15 cellular contexts compared by ENCODE assay signal in genomic region chr3:26625187-26625586, GRCh38. TPM values are rescaled to one million over a fixed set of nuclear protein-coding genes. Genes with fewer than 3 reads are reported as not detected.
"Had no signal": no experiment of that assay in that cellular context is flagged by ENCODE, and none has a peak within 500 bp of the region (broad histone marks: within the 10 kb centered on the region; RNA-seq: fewer than 3 reads in every experiment).

No MANE protein-coding gene starts in this region.

- H3K9me3 Mint-ChIP-seq: activated naive CD8-positive, alpha-beta T cell treated with anti-CD3 and anti-CD28 coated beads, Interleukin-2, amount 50 U/mL, for 24 hours; T-cell had no signal

- H3K27ac Mint-ChIP-seq: activated CD8-positive, alpha-beta T cell treated with anti-CD3 and anti-CD28 coated beads, Interleukin-2, amount 10 ng/mL, durations not matched to agents 7 days and 5 days; activated naive CD8-positive, alpha-beta T cell treated with anti-CD3 and anti-CD28 coated beads, Interleukin-2, amount 50 U/mL, for 24 hours; stimulated activated memory B cell treated with anti-CD40 and anti-IgM and Interleukin-4, amounts not matched to agents 10 μg/mL and 1 μg/mL and 100 μg/mL, for 72 hours; T-cell had no signal

- H3K4me1 Mint-ChIP-seq: activated naive CD8-positive, alpha-beta T cell treated with anti-CD3 and anti-CD28 coated beads, Interleukin-2, amount 50 U/mL, for 24 hours; stimulated activated memory B cell treated with anti-CD40 and anti-IgM and Interleukin-4, amounts not matched to agents 10 μg/mL and 1 μg/mL and 100 μg/mL, for 72 hours; T-cell had no signal

- H3K27ac ChIP-seq: prostate gland, tibial nerve, VCaP had no signal

- DNase-seq: activated CD4-positive, alpha-beta T cell treated with anti-CD3 and anti-CD28 coated beads for 4 hours; activated CD8-positive, alpha-beta memory T cell treated with anti-CD3 and anti-CD28 coated beads, Interleukin-2, amount 50 U/mL, for 48 hours; activated CD8-positive, alpha-beta T cell treated with anti-CD3 and anti-CD28 coated beads, Interleukin-2, amount 10 ng/mL, durations not matched to agents 7 days and 5 days; activated naive CD4-positive, alpha-beta T cell; activated naive CD8-positive, alpha-beta T cell treated with anti-CD3 and anti-CD28 coated beads, Interleukin-2, amount 50 U/mL, for 24 hours; cortex of kidney; erythroblast; T-cell; T1000 had no signal

- H3K4me1 ChIP-seq: prostate gland had no signal

- H3K9me3 ChIP-seq: prostate gland, tibial nerve had no signal

- ATAC-seq: activated CD8-positive, alpha-beta T cell treated with anti-CD3 and anti-CD28 coated beads, Interleukin-2, amount 10 ng/mL, durations not matched to agents 7 days and 5 days; activated naive CD8-positive, alpha-beta T cell treated with anti-CD3 and anti-CD28 coated beads, Interleukin-2, amount 50 U/mL, for 24 hours; stimulated activated memory B cell treated with anti-CD40 and anti-IgM and Interleukin-4, amounts not matched to agents 10 μg/mL and 1 μg/mL and 100 μg/mL, for 72 hours; T-cell had no signal

- H3K36me3 Mint-ChIP-seq: stimulated activated memory B cell treated with anti-CD40 and anti-IgM and Interleukin-4, amounts not matched to agents 10 μg/mL and 1 μg/mL and 100 μg/mL, for 72 hours; T-cell had no signal

- H3K36me3 ChIP-seq: prostate gland, tibial nerve had no signal

- H3K4me3 Mint-ChIP-seq: activated CD8-positive, alpha-beta T cell treated with anti-CD3 and anti-CD28 coated beads, Interleukin-2, amount 10 ng/mL, durations not matched to agents 7 days and 5 days; activated naive CD8-positive, alpha-beta T cell treated with anti-CD3 and anti-CD28 coated beads, Interleukin-2, amount 50 U/mL, for 24 hours; stimulated activated memory B cell treated with anti-CD40 and anti-IgM and Interleukin-4, amounts not matched to agents 10 μg/mL and 1 μg/mL and 100 μg/mL, for 72 hours; T-cell had no signal

- H3K4me3 ChIP-seq: prostate gland, tibial nerve had no signal

RNA-seq across cellular contexts. Expression of gene LRRC3B, which starts 2.6 kb away (rescaled TPM):
- total RNA-seq: activated CD8-positive, alpha-beta T cell treated with anti-CD3 and anti-CD28 coated beads, Interleukin-2, amount 10 ng/mL, durations not matched to agents 7 days and 5 days; kidney epithelial cell; subcutaneous adipose tissue; T-cell had no signal
